Comparison of ENCODE assay signal across 8 cellular contexts in genomic region chr12:122841544-122842321, GRCh38. TPM values are rescaled to one million over a fixed set of nuclear protein-coding genes. Genes with fewer than 3 reads are reported as not detected.
DNase-seq lines count a peak whose midpoint lies in the region; ATAC-seq and TF ChIP-seq lines count a peak whose summit lies in the region.

No MANE protein-coding gene starts in this region.

- TF ChIP-seq RAD21 in SK-N-SH (IDR thresholded peaks at IDR 0.05; ENCODE audit: low read length): no peak

- H4K20me1 ChIP-seq in SK-N-SH (ENCODE audit: insufficient read depth): no peaks in the 10 kb centered on the region

- CTCF ChIA-PET in SK-N-SH (lab: Yijun Ruan, JAX): interaction anchor here (1.0 to 2.4 kb wide), 6 partner anchors 11 to 204 kb away, joined by 3 to 15 read pairs (median 4); no protein-coding TSS in a partner anchor

- peak; percentile 90 for DNase-seq in EH (ENCODE audit: low read depth)
- DNase-seq in SK-N-SH: peak; percentile 55
- DNase-seq in Right ventricle myocardium inferior (ENCODE audit: missing footprints): no peak
- DNase-seq in pons (ENCODE audit: low spot score): peak; percentile 91
- no peak for DNase-seq in activated effector memory CD4-positive, alpha-beta T cell treated with Interleukin-2 at 50 U/mL for 16 hours
- DNase-seq in posterior vena cava (ENCODE audit: low spot score): no peak

- no peak overlapping the region for H2AFZ ChIP-seq in SK-N-SH (ENCODE audit: low read depth)

- no peak overlapping the region for H3K4me3 ChIP-seq in SK-N-SH (ENCODE audit: low read depth in 2 of 2, low read length in 1 of 2)

- no peak for TF ChIP-seq EP300 in SK-N-SH (IDR thresholded peaks at IDR 0.05; ENCODE audit: borderline replicate concordance in 1 of 2, low read depth in 1 of 2, low read length in 1 of 2)

- H3F3A ChIP-seq in SK-N-SH (replicated peaks; ENCODE audit: insufficient read depth): peaks cover 17% of the 10 kb centered on the region

- no peak overlapping the region for H3K9ac ChIP-seq in SK-N-SH

- no peaks in the 10 kb centered on the region for H3K36me3 ChIP-seq in SK-N-SH (replicated peaks in 1 of 2; ENCODE audit: control insufficient read depth in 1 of 2, insufficient read depth in 2 of 2, low read length in 1 of 2)

- POLR2A ChIA-PET in SK-N-SH (lab: Yijun Ruan, JAX): interaction anchor here (0.6 kb wide), 1 partner anchor 83 kb away, joined by 3 read pairs; no protein-coding TSS in a partner anchor

- H3K79me2 ChIP-seq in SK-N-SH (ENCODE audit: insufficient read depth): peaks cover 21% of the 10 kb centered on the region

- peak overlapping the region; percentile 49 to 77 for H3K27ac ChIP-seq in SK-N-SH (ENCODE audit: low read depth in 2 of 2, low read length in 1 of 2)

- intact Hi-C loops in Right ventricle myocardium inferior (cut with DNase I) (no loop called here), posterior vena cava (cut with DNase I) (no loop called here)

- 74% methylated on average over 13 of the region's 23 CpGs for WGBS in SK-N-SH (ENCODE audit: low lambda C conversion rate)

- no peaks in the 10 kb centered on the region for H3K9me2 ChIP-seq in SK-N-SH

- no peaks in the 10 kb centered on the region for H3K9me3 ChIP-seq in SK-N-SH

- peak; percentile 70 for ATAC-seq in Right ventricle myocardium inferior
- ATAC-seq in HG03196 (IDR thresholded peaks at IDR 0.05; ENCODE audit: unreplicated experiment): no peak
- ATAC-seq in GM19023 (IDR thresholded peaks at IDR 0.05; ENCODE audit: unreplicated experiment): no peak

- H3K4me2 ChIP-seq in SK-N-SH: peak overlapping the region; percentile 59

- H3K27me3 ChIP-seq in SK-N-SH (ENCODE audit: insufficient read depth): no peaks in the 10 kb centered on the region

- H3K4me1 ChIP-seq in SK-N-SH (ENCODE audit: control insufficient read depth in 1 of 2, insufficient read depth in 2 of 2, low read depth in 1 of 2, low read length in 1 of 2): peaks cover 14 to 66% of the 10 kb centered on the region in 2 experiments

- TF ChIP-seq CTCF in SK-N-SH (IDR thresholded peaks at IDR 0.05): no peak

TF ChIP-seq in SK-N-SH, 30 proteins besides CTCF, POLR2A, EP300 and RAD21:
- TF ChIP-seq FOSL2 (IDR thresholded peaks at IDR 0.05; ENCODE audit: borderline replicate concordance, low read depth) (peak; percentile 47; the same call in 1 of the 2 replicates), SMC3 (IDR thresholded peaks at IDR 0.05; ENCODE audit: low read depth, low read length) (no peak), GABPA (IDR thresholded peaks at IDR 0.05; ENCODE audit: low read depth) (no peak), FOXJ3 (CRISPR knock-in tag; IDR thresholded peaks at IDR 0.05) (no peak), USF2 (IDR thresholded peaks at IDR 0.05; ENCODE audit: borderline replicate concordance, low read depth, low read length) (no peak), GATA2 (CRISPR knock-in tag; IDR thresholded peaks at IDR 0.05) (no peak), JUND (IDR thresholded peaks at IDR 0.05) (peak; percentile 49; the same call in 1 of the 2 replicates), RXRA (IDR thresholded peaks at IDR 0.05; ENCODE audit: borderline replicate concordance, low read depth) (no peak), PBX3 (IDR thresholded peaks at IDR 0.05) (peak; percentile 38; the same call in 1 of the 2 replicates), POLR2AphosphoS5 (IDR thresholded peaks at IDR 0.05; ENCODE audit: low read depth, low read length) (no peak), REST (IDR thresholded peaks at IDR 0.05; ENCODE audit: low read depth, low read length) (no peak), RFX5 (IDR thresholded peaks at IDR 0.05; ENCODE audit: low read length) (no peak), ZBTB33 (IDR thresholded peaks at IDR 0.05; ENCODE audit: borderline replicate concordance, low read depth) (no peak), USF1 (IDR thresholded peaks at IDR 0.05; ENCODE audit: borderline replicate concordance, low read depth) (no peak)

RNA-seq across cellular contexts. Expression of gene HIP1R, which starts 6.5 kb away (rescaled TPM):
- polyA plus RNA-seq in SK-N-SH (2012; rRNA removed): 20.6 and 21.1 TPM in 2 replicates
- 5.6 and 8.7 TPM in 2 replicates for polyA plus RNA-seq in SK-N-SH (2012; cell fraction: cytosol; rRNA removed)
- 122 and 128 TPM in 2 replicates for polyA plus RNA-seq in SK-N-SH (2012; cell fraction: nucleus; rRNA removed)
- total RNA-seq in Right ventricle myocardium inferior: 17.6 TPM
- 10 to 100 TPM; 12.8 to 19.3 TPM for total RNA-seq in posterior vena cava

RNA-seq across cellular contexts. Expression of gene VPS37B, which starts 54.2 kb away (rescaled TPM):
- polyA plus RNA-seq in SK-N-SH (2012; rRNA removed): 20.9 and 41.1 TPM in 2 replicates
- 28.4 and 30.0 TPM in 2 replicates for polyA plus RNA-seq in SK-N-SH (2012; cell fraction: cytosol; rRNA removed)
- 28.8 and 35.8 TPM in 2 replicates for polyA plus RNA-seq in SK-N-SH (2012; cell fraction: nucleus; rRNA removed)
- total RNA-seq in Right ventricle myocardium inferior (25.4 TPM), posterior vena cava (10 to 100 TPM; 18.3 to 22.3 TPM)

Comparison
In these comparisons a context has a peak if more than half of its experiments do, and no peak if none do; other contexts are left out.
1. DNase-seq: peak in EH (single experiment), SK-N-SH (single experiment) and pons (single experiment); none in Right ventricle myocardium inferior (single experiment), activated effector memory CD4-positive, alpha-beta T cell treated with Interleukin-2 at 50 U/mL for 16 hours (single experiment) and posterior vena cava (single experiment).